In the genomic region with DNA sequence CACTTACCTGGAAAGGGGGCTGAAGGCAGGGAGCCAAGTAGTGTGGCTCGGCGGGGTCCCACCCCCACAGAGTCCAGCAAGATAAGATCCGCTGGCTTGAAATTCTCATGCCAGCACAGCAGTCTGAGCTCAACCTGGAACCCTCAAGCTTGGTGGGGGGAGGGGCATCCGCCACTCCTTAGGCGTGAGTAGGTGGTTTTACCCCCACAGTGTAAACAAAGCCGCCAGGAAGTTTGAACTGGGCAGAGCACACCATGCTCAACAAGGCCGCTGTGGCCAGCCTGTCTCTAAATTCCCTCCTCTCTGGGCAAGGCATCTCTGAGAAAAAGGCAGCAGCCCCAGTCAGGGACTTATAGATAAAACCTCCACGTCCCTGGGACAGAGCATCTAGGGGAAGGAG, we compare ENCODE assay signal across 17 cellular contexts.
"Had no signal": no experiment of that assay in that cellular context is flagged by ENCODE, and none has a peak within 500 bp of the region (broad histone marks: within the 10 kb centered on the region; RNA-seq: fewer than 3 reads in every experiment).

No MANE protein-coding gene starts in this region.

- H3K9me3 ChIP-seq: ascending aorta, thyroid gland, uterus had no signal

- DNase-seq: activated CD4-positive, alpha-beta T cell treated with anti-CD3 and anti-CD28 coated beads for 1 hour; activated CD4-positive, alpha-beta T cell treated with anti-CD3 and anti-CD28 coated beads, Interleukin-2, amount 50 U/mL, for 48 hours; activated naive CD4-positive, alpha-beta T cell treated with anti-CD3 and anti-CD28 coated beads for 36 hours; cerebellar nuclear complex; effector CD8-positive, alpha-beta T cell; foreskin fibroblast; left ventricle myocardium inferior; natural killer cell; posterior cingulate gyrus; stimulated activated CD4-positive, alpha-beta T cell treated with anti-CD3 and anti-CD28 coated beads, Interleukin-2, amount 100 ng/mL, for 48 hours; thyroid gland; uterus had no signal

- H3K4me3 Mint-ChIP-seq: activated naive CD4-positive, alpha-beta T cell treated with anti-CD3 and anti-CD28 coated beads for 36 hours; activated T-helper 17 cell treated with anti-CD3 and anti-CD28 coated beads, Interleukin-2, amount 50 U/mL, for 72 hours; memory B cell; natural killer cell; stimulated activated memory B cell treated with anti-CD40 and anti-IgM and Interleukin-4, amounts not matched to agents 10 μg/mL and 1 μg/mL and 100 μg/mL, for 72 hours had no signal

- H3K27me3 Mint-ChIP-seq: memory B cell had no signal

- H3K4me1 ChIP-seq: ascending aorta, breast epithelium, left ventricle myocardium inferior, thyroid gland, uterus had no signal

- H3K4me3 ChIP-seq: ascending aorta, breast epithelium, left ventricle myocardium inferior, thyroid gland, uterus had no signal

- H3K36me3 Mint-ChIP-seq: memory B cell; natural killer cell; stimulated activated memory B cell treated with anti-CD40 and anti-IgM and Interleukin-4, amounts not matched to agents 10 μg/mL and 1 μg/mL and 100 μg/mL, for 72 hours had no signal

- H3K27me3 ChIP-seq: ascending aorta, breast epithelium, thyroid gland, uterus had no signal

- H3K4me1 Mint-ChIP-seq: activated T-helper 17 cell treated with anti-CD3 and anti-CD28 coated beads, Interleukin-2, amount 50 U/mL, for 72 hours; memory B cell; natural killer cell; stimulated activated memory B cell treated with anti-CD40 and anti-IgM and Interleukin-4, amounts not matched to agents 10 μg/mL and 1 μg/mL and 100 μg/mL, for 72 hours had no signal

- H3K27ac ChIP-seq: ascending aorta, breast epithelium, left ventricle myocardium inferior, thyroid gland, uterus had no signal

- H3K36me3 ChIP-seq: ascending aorta, breast epithelium, left ventricle myocardium inferior, thyroid gland, uterus had no signal

- H3K27ac Mint-ChIP-seq: activated naive CD4-positive, alpha-beta T cell treated with anti-CD3 and anti-CD28 coated beads for 36 hours; activated T-helper 17 cell treated with anti-CD3 and anti-CD28 coated beads, Interleukin-2, amount 50 U/mL, for 72 hours; memory B cell; natural killer cell; stimulated activated memory B cell treated with anti-CD40 and anti-IgM and Interleukin-4, amounts not matched to agents 10 μg/mL and 1 μg/mL and 100 μg/mL, for 72 hours had no signal
